Comparison of ENCODE assay signal across 29 cellular contexts in the genomic region with DNA sequence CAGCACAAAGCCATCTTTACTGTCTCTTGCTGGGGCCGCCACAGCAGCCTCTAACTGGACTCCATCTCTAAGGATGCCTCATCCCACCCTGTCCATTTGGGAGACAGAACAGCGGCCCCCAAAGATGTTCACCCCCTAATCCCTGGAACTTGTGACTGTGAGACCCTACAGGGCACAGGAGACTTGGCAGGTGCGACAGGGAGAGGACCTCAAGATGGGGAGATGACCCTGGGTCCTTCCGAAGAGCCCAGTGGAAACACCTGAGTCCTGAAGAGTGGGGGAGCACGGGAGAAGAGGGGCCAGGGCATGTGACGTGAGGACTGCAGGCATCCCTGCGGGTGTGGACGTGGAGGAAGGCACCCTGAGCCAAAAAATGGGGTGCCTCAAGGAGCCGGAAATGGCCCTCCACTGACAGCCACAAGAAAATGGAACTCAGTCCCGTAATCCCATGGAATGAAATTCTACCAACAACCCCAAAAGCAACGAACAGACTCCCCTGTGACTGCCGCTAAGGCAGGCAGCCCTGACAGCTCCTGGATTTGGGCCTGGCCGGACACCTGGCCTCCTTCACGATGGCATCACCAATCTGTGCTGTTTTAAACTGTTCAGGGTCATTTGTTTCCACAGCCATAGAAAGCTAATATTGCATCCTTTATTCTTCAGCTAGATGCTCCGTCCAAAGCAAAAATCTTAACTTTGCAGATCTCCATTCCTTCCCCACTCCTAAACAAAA.
"Had no signal": no experiment of that assay in that cellular context is flagged by ENCODE, and none has a peak within 500 bp of the region (broad histone marks: within the 10 kb centered on the region; RNA-seq: fewer than 3 reads in every experiment).

No MANE protein-coding gene starts in this region.

- DNase-seq: activated B cell treated with CpG ODN at 0.5 μM for 24 hours; activated CD4-positive, alpha-beta memory T cell treated with anti-CD3 and anti-CD28 coated beads for 36 hours; activated CD4-positive, alpha-beta T cell treated with anti-CD3 and anti-CD28 coated beads for 36 hours; activated CD4-positive, alpha-beta T cell treated with anti-CD3 and anti-CD28 coated beads, Interleukin-2, amount 10 ng/mL, durations not matched to agents 24 days and 14 days; activated CD8-positive, alpha-beta memory T cell treated with anti-CD3 and anti-CD28 coated beads, Interleukin-2, amount 10 ng/mL, durations not matched to agents 7 days and 5 days; activated CD8-positive, alpha-beta memory T cell treated with anti-CD3 and anti-CD28 coated beads, Interleukin-2, amount 50 U/mL, for 4 hours; activated CD8-positive, alpha-beta T cell treated with anti-CD3 and anti-CD28 coated beads, Interleukin-2, amount 10 ng/mL, durations not matched to agents 7 days and 5 days; activated gamma-delta T cell; activated naive CD4-positive, alpha-beta T cell; activated naive CD4-positive, alpha-beta T cell treated with anti-CD3 and anti-CD28 coated beads, Interleukin-2, amount 10 ng/mL, durations not matched to agents 7 days and 5 days; activated naive CD8-positive, alpha-beta T cell treated with anti-CD3 and anti-CD28 coated beads, Interleukin-2, amount 10 ng/mL, durations not matched to agents 7 days and 5 days; activated T-cell treated with anti-CD3 and anti-CD28 coated beads, Interleukin-2, amount 50 U/mL, for 1 hour; activated T-cell treated with anti-CD3 and anti-CD28 coated beads, Interleukin-2, amount 50 U/mL, for 48 hours; amniotic stem cell; anterior cingulate cortex; brain microvascular endothelial cell; effector CD8-positive, alpha-beta T cell; foreskin fibroblast; T-helper 1 cell; T-helper 17 cell; T1000; WERI-Rb-1 had no signal

- H3K27me3 Mint-ChIP-seq: activated B cell treated with CpG ODN at 0.5 μM for 24 hours; activated CD4-positive, alpha-beta memory T cell treated with anti-CD3 and anti-CD28 coated beads for 36 hours; activated CD4-positive, alpha-beta T cell treated with anti-CD3 and anti-CD28 coated beads for 36 hours; activated CD4-positive, alpha-beta T cell treated with anti-CD3 and anti-CD28 coated beads, Interleukin-2, amount 10 ng/mL, durations not matched to agents 24 days and 14 days; activated CD8-positive, alpha-beta memory T cell treated with anti-CD3 and anti-CD28 coated beads, Interleukin-2, amount 10 ng/mL, durations not matched to agents 7 days and 5 days; activated naive CD4-positive, alpha-beta T cell treated with anti-CD3 and anti-CD28 coated beads, Interleukin-2, amount 10 ng/mL, durations not matched to agents 7 days and 5 days; activated naive CD8-positive, alpha-beta T cell treated with anti-CD3 and anti-CD28 coated beads, Interleukin-2, amount 10 ng/mL, durations not matched to agents 7 days and 5 days; central memory CD8-positive, alpha-beta T cell; T-helper 17 cell had no signal

- ATAC-seq: activated CD4-positive, alpha-beta T cell treated with anti-CD3 and anti-CD28 coated beads for 36 hours; activated CD4-positive, CD25-positive, alpha-beta regulatory T cell treated with anti-CD3 and anti-CD28 coated beads, Interleukin-2, amount 50 U/mL, for 24 hours; activated CD8-positive, alpha-beta memory T cell treated with anti-CD3 and anti-CD28 coated beads, Interleukin-2, amount 10 ng/mL, durations not matched to agents 7 days and 5 days; activated CD8-positive, alpha-beta T cell treated with anti-CD3 and anti-CD28 coated beads, Interleukin-2, amount 10 ng/mL, durations not matched to agents 7 days and 5 days; activated naive CD4-positive, alpha-beta T cell treated with anti-CD3 and anti-CD28 coated beads, Interleukin-2, amount 50 U/mL, for 72 hours; T-helper 17 cell had no signal

- H3K9me3 Mint-ChIP-seq: activated B cell treated with CpG ODN at 0.5 μM for 24 hours; activated CD4-positive, alpha-beta memory T cell treated with anti-CD3 and anti-CD28 coated beads for 36 hours; activated CD4-positive, alpha-beta T cell treated with anti-CD3 and anti-CD28 coated beads, Interleukin-2, amount 10 ng/mL, durations not matched to agents 24 days and 14 days; activated naive CD4-positive, alpha-beta T cell treated with anti-CD3 and anti-CD28 coated beads, Interleukin-2, amount 10 ng/mL, durations not matched to agents 7 days and 5 days; activated naive CD4-positive, alpha-beta T cell treated with anti-CD3 and anti-CD28 coated beads, Interleukin-2, amount 50 U/mL, for 72 hours; activated naive CD8-positive, alpha-beta T cell treated with anti-CD3 and anti-CD28 coated beads, Interleukin-2, amount 10 ng/mL, durations not matched to agents 7 days and 5 days; activated T-helper 1 cell treated with anti-CD3 and anti-CD28 coated beads, Interleukin-12 subunit alpha, Interleukin-12 subunit beta, Interleukin-2, Interleukin-4 antibody, amounts not matched to agents 30 ng/mL and 10 ng/mL and 1 ng/mL, durations not matched to agents 14 hours and 24 hours and 36 hours; activated T-helper 2 cell treated with anti-CD3 and anti-CD28 coated beads, Interferon-gamma antibody, Interleukin-2, Interleukin-4, amounts not matched to agents 10 μg/mL and 5 μg/mL and 100 μg/mL, durations not matched to agents 14 hours and 24 hours and 36 hours; central memory CD8-positive, alpha-beta T cell; T-helper 2 cell treated with Interferon-gamma antibody and Interleukin-4, amounts not matched to agents 5 μg/mL and 100 μg/mL, for 36 hours had no signal

- H3K4me3 Mint-ChIP-seq: activated B cell treated with CpG ODN at 0.5 μM for 24 hours; activated CD4-positive, alpha-beta memory T cell treated with anti-CD3 and anti-CD28 coated beads for 36 hours; activated CD4-positive, alpha-beta T cell treated with anti-CD3 and anti-CD28 coated beads for 36 hours; activated CD4-positive, alpha-beta T cell treated with anti-CD3 and anti-CD28 coated beads, Interleukin-2, amount 10 ng/mL, durations not matched to agents 24 days and 14 days; activated CD8-positive, alpha-beta memory T cell treated with anti-CD3 and anti-CD28 coated beads, Interleukin-2, amount 10 ng/mL, durations not matched to agents 7 days and 5 days; activated CD8-positive, alpha-beta T cell treated with anti-CD3 and anti-CD28 coated beads, Interleukin-2, amount 10 ng/mL, durations not matched to agents 7 days and 5 days; activated naive CD4-positive, alpha-beta T cell treated with anti-CD3 and anti-CD28 coated beads, Interleukin-2, amount 10 ng/mL, durations not matched to agents 7 days and 5 days; activated naive CD8-positive, alpha-beta T cell treated with anti-CD3 and anti-CD28 coated beads, Interleukin-2, amount 10 ng/mL, durations not matched to agents 7 days and 5 days; activated T-helper 1 cell treated with anti-CD3 and anti-CD28 coated beads, Interleukin-12 subunit alpha, Interleukin-12 subunit beta, Interleukin-2, Interleukin-4 antibody, amounts not matched to agents 30 ng/mL and 10 ng/mL and 1 ng/mL, durations not matched to agents 14 hours and 24 hours and 36 hours; central memory CD8-positive, alpha-beta T cell; T-helper 17 cell; T-helper 2 cell treated with Interferon-gamma antibody and Interleukin-4, amounts not matched to agents 5 μg/mL and 100 μg/mL, for 36 hours had no signal

- H3K27me3 ChIP-seq: brain microvascular endothelial cell had no signal

- H3K27ac ChIP-seq: brain microvascular endothelial cell, epithelial cell of prostate, WERI-Rb-1 had no signal

- H3K27ac Mint-ChIP-seq: activated CD4-positive, alpha-beta memory T cell treated with anti-CD3 and anti-CD28 coated beads for 36 hours; activated CD4-positive, alpha-beta T cell treated with anti-CD3 and anti-CD28 coated beads for 36 hours; activated CD4-positive, alpha-beta T cell treated with anti-CD3 and anti-CD28 coated beads, Interleukin-2, amount 10 ng/mL, durations not matched to agents 24 days and 14 days; activated CD8-positive, alpha-beta memory T cell treated with anti-CD3 and anti-CD28 coated beads, Interleukin-2, amount 10 ng/mL, durations not matched to agents 7 days and 5 days; activated CD8-positive, alpha-beta T cell treated with anti-CD3 and anti-CD28 coated beads, Interleukin-2, amount 10 ng/mL, durations not matched to agents 7 days and 5 days; activated naive CD4-positive, alpha-beta T cell treated with anti-CD3 and anti-CD28 coated beads, Interleukin-2, amount 10 ng/mL, durations not matched to agents 7 days and 5 days; activated naive CD4-positive, alpha-beta T cell treated with anti-CD3 and anti-CD28 coated beads, Interleukin-2, amount 50 U/mL, for 72 hours; activated naive CD8-positive, alpha-beta T cell treated with anti-CD3 and anti-CD28 coated beads, Interleukin-2, amount 10 ng/mL, durations not matched to agents 7 days and 5 days; activated T-helper 1 cell treated with anti-CD3 and anti-CD28 coated beads, Interleukin-12 subunit alpha, Interleukin-12 subunit beta, Interleukin-2, Interleukin-4 antibody, amounts not matched to agents 30 ng/mL and 10 ng/mL and 1 ng/mL, durations not matched to agents 14 hours and 24 hours and 36 hours; activated T-helper 2 cell treated with anti-CD3 and anti-CD28 coated beads, Interferon-gamma antibody, Interleukin-2, Interleukin-4, amounts not matched to agents 10 μg/mL and 5 μg/mL and 100 μg/mL, durations not matched to agents 14 hours and 24 hours and 36 hours; T-helper 17 cell; T-helper 2 cell treated with Interferon-gamma antibody and Interleukin-4, amounts not matched to agents 5 μg/mL and 100 μg/mL, for 36 hours had no signal
